Comparison of ENCODE assay signal across 22 cellular contexts in the genomic region with DNA sequence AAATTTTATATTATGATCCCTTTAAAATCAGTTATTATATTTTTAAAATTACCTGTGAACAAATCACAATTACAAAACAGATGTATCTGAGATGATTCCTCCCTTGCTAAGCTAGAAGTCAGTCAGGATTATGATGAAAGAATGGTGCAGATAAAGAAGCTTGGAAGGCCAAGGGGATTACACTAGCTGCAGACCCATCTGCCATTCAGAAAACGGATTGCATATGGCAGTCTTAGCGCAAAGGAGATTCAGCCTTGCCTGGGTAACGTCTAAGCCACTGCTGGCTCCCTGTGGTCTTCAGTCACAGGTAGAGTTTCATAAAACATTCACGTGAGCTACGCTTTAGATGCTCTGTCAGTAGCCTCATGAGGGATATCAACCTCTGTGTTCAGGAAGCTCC.
"Had no signal": no experiment of that assay in that cellular context is flagged by ENCODE, and none has a peak within 500 bp of the region (broad histone marks: within the 10 kb centered on the region; RNA-seq: fewer than 3 reads in every experiment).

No MANE protein-coding gene starts in this region.

- H3K9me3 ChIP-seq: SK-N-SH had no signal

- H3K9ac ChIP-seq: KMS-11, SK-N-SH had no signal

- H3K4me3 ChIP-seq: K562 had no signal

- H3K4me2 ChIP-seq: KMS-11, SK-N-SH had no signal

- ATAC-seq: K562, T-cell had no signal

- DNase-seq: Kasumi-1, MM.1S, NCI-H1105, NCI-H1417, NCI-H1436 treated with DMSO at 0.1 percent for 48 hours, NCI-H1694, NCI-H187 treated with DMSO at 0.1 percent for 48 hours, NCI-H2029 treated with DMSO at 0.1 percent for 48 hours, NCI-H2171 treated with DMSO at 0.1 percent for 48 hours, NCI-H345, NCI-H526, Right ventricle myocardium superior, RPMI8226, SIG-M5, SK-N-SH, SW 1271, T-cell had no signal

- FAIRE-seq: HTR-8/SVneo, K562, RCC 7860 had no signal

- H3K27ac ChIP-seq: HL-60, KMS-11 had no signal
